Comparison of ENCODE assay signal across 9 cellular contexts in the genomic region with DNA sequence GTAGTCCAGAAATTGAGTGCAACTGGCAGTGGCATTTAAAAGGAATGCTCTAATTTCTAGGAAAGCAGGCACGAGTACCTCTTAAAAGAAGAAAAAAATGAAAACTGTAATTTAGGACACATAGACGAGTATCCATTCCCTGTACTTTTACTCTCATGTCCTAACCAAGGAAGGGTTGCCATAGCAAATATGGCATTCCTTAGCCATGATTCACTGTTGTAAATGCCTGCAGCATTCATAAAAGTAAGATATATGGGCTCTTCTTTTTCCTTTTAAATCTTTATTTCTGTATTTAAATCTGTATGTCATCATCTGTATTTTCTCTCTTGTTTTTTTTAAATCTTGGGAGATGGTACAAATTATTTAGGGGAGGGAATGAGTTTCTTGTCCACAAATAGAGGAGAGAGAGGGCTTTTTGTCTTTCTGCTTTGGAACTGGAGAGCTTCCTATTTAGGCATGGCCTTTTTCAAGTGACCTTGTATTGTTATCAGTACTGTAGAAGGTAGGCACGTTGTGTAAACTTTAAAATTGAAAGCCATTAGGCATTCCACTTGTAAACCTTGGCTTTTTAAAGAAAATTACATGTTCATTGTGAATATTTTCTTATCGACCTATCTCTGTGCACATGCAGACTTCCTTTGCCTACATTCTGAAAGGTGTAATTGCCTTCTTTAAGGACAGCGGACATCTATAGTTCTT. TPM values are rescaled to one million over a fixed set of nuclear protein-coding genes. Genes with fewer than 3 reads are reported as not detected.
A peak's percentile ranks its signal among the peaks of the same experiment; 100 is the strongest.
DNase-seq lines count a peak whose midpoint lies in the region; ATAC-seq and TF ChIP-seq lines count a peak whose summit lies in the region.
"Had no signal": no experiment of that assay in that cellular context is flagged by ENCODE, and none has a peak within 500 bp of the region (broad histone marks: within the 10 kb centered on the region; RNA-seq: fewer than 3 reads in every experiment).

No MANE protein-coding gene starts in this region.

- no peaks in the 10 kb centered on the region for H3K9me2 ChIP-seq in OCI-LY7 (ENCODE audit: insufficient read depth, low read length)

- H3K4me1 Mint-ChIP-seq in neural progenitor cell: peaks cover 25% of the 10 kb centered on the region

- BruUV-seq in OCI-LY7 (replicated peaks; lab: Mats Ljungman, UMichigan): no TSS peak

- no peak for TF ChIP-seq CTCF in epithelial cell of esophagus (IDR thresholded peaks at IDR 0.05; ENCODE audit: insufficient read depth, low read depth, low read length, missing control alignments)
- no peak for TF ChIP-seq CTCF in neural progenitor cell (IDR thresholded peaks at IDR 0.05)
- TF ChIP-seq CTCF in OCI-LY7 (conservative IDR thresholded peaks at IDR 0.05; ENCODE audit: low read length): no peak

- DNase-seq in NCI-H2227 (lab: John Stamatoyannopoulos, UW; ENCODE audit: unreplicated experiment) (peak; percentile 38), epithelial cell of esophagus (ENCODE audit: low read depth) (peak; percentile 69), neural progenitor cell (ENCODE audit: low spot score) (no peak), SIG-M5 treated with dmso at 0.1 percent for 504 hours (lab: John Stamatoyannopoulos, UW; ENCODE audit: unreplicated experiment) (no peak), OCI-LY7 (ENCODE audit: low spot score) (no peak)
- DNase-seq in activated CD4-positive, alpha-beta T cell treated with anti-CD3 and anti-CD28 coated beads, Interleukin-2, amount 50 U/mL, for 1 hour: no peak
- DNase-seq: T-cell had no signal

- H3K27me3 ChIP-seq in BLaER1 (no peaks in the 10 kb centered on the region), neural progenitor cell (no peaks in the 10 kb centered on the region)

- no peak overlapping the region for H3K27ac Mint-ChIP-seq in neural progenitor cell

- no peak overlapping the region for H3K4me3 Mint-ChIP-seq in neural progenitor cell
- H3K4me3 Mint-ChIP-seq: T-cell had no signal

- H3K4me3 ChIP-seq in BLaER1 (no peak overlapping the region), epithelial cell of esophagus (ENCODE audit: low read length) (no peak overlapping the region), neural progenitor cell (no peak overlapping the region), OCI-LY7 (ENCODE audit: low read depth, low read length, poor library complexity, severe bottlenecking) (no peak overlapping the region)

- H3K27ac ChIP-seq in BLaER1 (no peak overlapping the region), neural progenitor cell (peak overlapping the region; percentile 7), OCI-LY7 (ENCODE audit: low read depth, low read length, poor library complexity, severe bottlenecking) (no peak overlapping the region)

- H4K20me1 ChIP-seq in BLaER1 (peaks cover 71% of the 10 kb centered on the region), neural progenitor cell (ENCODE audit: low read depth) (no peaks in the 10 kb centered on the region), OCI-LY7 (ENCODE audit: insufficient read depth, low read length) (0 out of 2 replicates have a peak, but pooled peaks cover 3% of the 10 kb centered on the region)

- H3K9ac ChIP-seq in BLaER1: no peak overlapping the region
- H3K9ac ChIP-seq in neural progenitor cell: no peak overlapping the region

- H3K36me3 Mint-ChIP-seq in neural progenitor cell: peaks cover 4% of the 10 kb centered on the region
- H3K36me3 Mint-ChIP-seq: T-cell had no signal

- H3K9me3 Mint-ChIP-seq in neural progenitor cell: peaks cover 10% of the 10 kb centered on the region
- H3K9me3 Mint-ChIP-seq: T-cell had no signal

- no peak overlapping the region for H2AFZ ChIP-seq in neural progenitor cell (replicated peaks)
- no peak overlapping the region for H2AFZ ChIP-seq in OCI-LY7 (ENCODE audit: low read length)

- POLR2A ChIA-PET in OCI-LY7 (lab: Charles Lee): interaction anchor here (1.2 kb wide), 1 partner anchor 65 kb away, joined by 3 read pairs; no protein-coding TSS in a partner anchor

- CTCF ChIA-PET in OCI-LY7 (lab: Charles Lee; ENCODE audit: unreplicated experiment): no interaction called here

- H3K36me3 ChIP-seq in BLaER1: no peaks in the 10 kb centered on the region
- H3K36me3 ChIP-seq in neural progenitor cell: no peaks in the 10 kb centered on the region
- H3K36me3 ChIP-seq in OCI-LY7 (ENCODE audit: insufficient read depth, low read length): no peaks in the 10 kb centered on the region

- peak overlapping the region; percentile 37; the same call in 1 of the 2 replicates for H3K4me2 ChIP-seq in BLaER1
- no peak overlapping the region for H3K4me2 ChIP-seq in neural progenitor cell
- no peak overlapping the region for H3K4me2 ChIP-seq in OCI-LY7 (ENCODE audit: low read length)

- H3K4me1 ChIP-seq in BLaER1: peaks cover 47% of the 10 kb centered on the region
- peaks cover 15% of the 10 kb centered on the region for H3K4me1 ChIP-seq in neural progenitor cell
- H3K4me1 ChIP-seq in OCI-LY7 (ENCODE audit: insufficient read depth, low read length, poor library complexity, severe bottlenecking): peaks cover 7% of the 10 kb centered on the region

- intact Hi-C loops in OCI-LY7 (cut with micrococcal nuclease; ENCODE audit: unreplicated experiment): no loop called here

- H3K79me2 ChIP-seq in neural progenitor cell (ENCODE audit: low read depth) (peaks cover 53% of the 10 kb centered on the region), OCI-LY7 (ENCODE audit: insufficient read depth, low read depth, low read length) (no peaks in the 10 kb centered on the region)

- ATAC-seq in HG03135 (IDR thresholded peaks at IDR 0.05; ENCODE audit: unreplicated experiment): no peak

- H3K27me3 Mint-ChIP-seq in neural progenitor cell (ENCODE audit: insufficient read depth, low read depth): no peaks in the 10 kb centered on the region
- H3K27me3 Mint-ChIP-seq: T-cell had no signal

- H3K9me3 ChIP-seq in BLaER1 (no peaks in the 10 kb centered on the region; the same call in 1 of the 2 replicates), neural progenitor cell (ENCODE audit: low read depth) (no peaks in the 10 kb centered on the region), OCI-LY7 (ENCODE audit: low read length) (no peaks in the 10 kb centered on the region)

- H3F3A ChIP-seq in neural progenitor cell (ENCODE audit: low read depth): no peaks in the 10 kb centered on the region

RNA-seq across cellular contexts. Expression of a gene that starts 50.0 kb away (rescaled TPM):
- total RNA-seq in neural progenitor cell (ENCODE audit: low replicate concordance) (10.4 and 15.2 TPM in 2 replicates), OCI-LY7 (2022) (8.8 and 9.5 TPM in 2 replicates)
- 5.6 and 5.8 TPM in 2 replicates for total RNA-seq in OCI-LY7 (2014; rRNA removed; shearing (Covaris generic))

Comparison
In these comparisons a context has a peak if more than half of its experiments do, and no peak if none do; other contexts are left out.
1. DNase-seq: peak in NCI-H2227 (single experiment) and epithelial cell of esophagus (single experiment); none in neural progenitor cell (single experiment), SIG-M5 treated with dmso at 0.1 percent for 504 hours (single experiment), activated CD4-positive, alpha-beta T cell treated with anti-CD3 and anti-CD28 coated beads, Interleukin-2, amount 50 U/mL, for 1 hour (single experiment) and OCI-LY7 (single experiment).